ENCODE assay signal across 8 cellular contexts in the genomic region with DNA sequence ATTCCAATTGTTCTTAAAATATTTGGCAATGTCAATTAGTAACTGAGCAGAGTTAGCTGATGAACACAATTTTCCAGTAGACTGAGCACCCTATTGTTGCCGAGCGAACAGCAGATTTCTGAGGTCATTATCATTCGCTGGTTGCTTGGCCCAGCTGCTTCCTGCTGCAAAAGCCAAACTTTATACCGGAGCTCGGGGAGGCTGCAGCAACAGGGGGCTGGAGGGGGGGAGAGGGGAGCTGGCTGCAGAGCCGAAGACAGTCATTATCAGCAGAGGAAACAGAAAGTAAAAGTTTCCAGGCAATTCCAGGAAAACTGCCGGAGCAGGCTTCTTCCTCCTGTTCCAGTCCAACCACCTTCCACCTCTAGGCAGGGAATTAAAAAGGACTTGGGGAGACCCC.
DNase-seq lines count a peak whose midpoint lies in the region; ATAC-seq and TF ChIP-seq lines count a peak whose summit lies in the region.

No MANE protein-coding gene starts in this region.

- ATAC-seq in heart right ventricle: peak; percentile 66 to 95 (median 87)
- no peak for ATAC-seq in GM18511 (IDR thresholded peaks at IDR 0.05; ENCODE audit: unreplicated experiment)
- no peak for ATAC-seq in activated CD8-positive, alpha-beta memory T cell treated with anti-CD3 and anti-CD28 coated beads, Interleukin-2, amount 10 ng/mL, durations not matched to agents 7 days and 5 days

- no peak overlapping the region for H3K27ac Mint-ChIP-seq in progenitor cell of endocrine pancreas
- no peak overlapping the region for H3K27ac Mint-ChIP-seq in activated CD8-positive, alpha-beta memory T cell treated with anti-CD3 and anti-CD28 coated beads, Interleukin-2, amount 10 ng/mL, durations not matched to agents 7 days and 5 days

- H3K27ac ChIP-seq in Peyer's patch (peak overlapping the region in 2 of 4 donors; percentile 25 to 61), heart right ventricle (peak overlapping the region in 7 of 10 donors; percentile 0 to 67 (median 47))

- CTCF ChIA-PET in activated CD8-positive, alpha-beta memory T cell treated with anti-CD3 and anti-CD28 coated beads, Interleukin-2, amount 10 ng/mL, durations not matched to agents 7 days and 5 days (lab: Charles Lee): no interaction called here

- TF ChIP-seq CTCF in Peyer's patch (IDR thresholded peaks at IDR 0.05) (no peak), heart right ventricle (IDR thresholded peaks at IDR 0.05) (no peak), progenitor cell of endocrine pancreas (IDR thresholded peaks at IDR 0.05; ENCODE audit: unreplicated experiment) (no peak)

- intact Hi-C loops in heart right ventricle (cut with DNase I): no loop called here

- H3K27me3 ChIP-seq in Peyer's patch: no peaks in the 10 kb centered on the region
- H3K27me3 ChIP-seq in heart right ventricle: peaks cover 0 to 10% (median 0%) of the 10 kb centered on the region in 7 donors

- H3K36me3 ChIP-seq in Peyer's patch (no peaks in the 10 kb centered on the region), heart right ventricle (no peaks in the 10 kb centered on the region)

- H3K4me1 ChIP-seq in Peyer's patch (no peaks in the 10 kb centered on the region), heart right ventricle (peaks cover 0 to 19% (median 4%) of the 10 kb centered on the region in 9 donors)

- H3K9me3 ChIP-seq in Peyer's patch: no peaks in the 10 kb centered on the region
- no peaks in the 10 kb centered on the region for H3K9me3 ChIP-seq in heart right ventricle

- WGBS in heart right ventricle, 2 donors: 7 to 15% methylated on average over 7 of the region's 7 CpGs

- H3K36me3 Mint-ChIP-seq in progenitor cell of endocrine pancreas (ENCODE audit: insufficient read depth): no peaks in the 10 kb centered on the region
- no peaks in the 10 kb centered on the region for H3K36me3 Mint-ChIP-seq in activated CD8-positive, alpha-beta memory T cell treated with anti-CD3 and anti-CD28 coated beads, Interleukin-2, amount 10 ng/mL, durations not matched to agents 7 days and 5 days

- no peaks in the 10 kb centered on the region for H3K9me3 Mint-ChIP-seq in progenitor cell of endocrine pancreas (ENCODE audit: low read depth)
- no peaks in the 10 kb centered on the region for H3K9me3 Mint-ChIP-seq in activated CD8-positive, alpha-beta memory T cell treated with anti-CD3 and anti-CD28 coated beads, Interleukin-2, amount 10 ng/mL, durations not matched to agents 7 days and 5 days (ENCODE audit: low read depth)

- H3K27me3 Mint-ChIP-seq in progenitor cell of endocrine pancreas: peaks cover 24% of the 10 kb centered on the region
- H3K27me3 Mint-ChIP-seq in activated CD8-positive, alpha-beta memory T cell treated with anti-CD3 and anti-CD28 coated beads, Interleukin-2, amount 10 ng/mL, durations not matched to agents 7 days and 5 days: peaks cover 4% of the 10 kb centered on the region

- DNase-seq in COLO829 (ENCODE audit: low spot score) (peak; percentile 68), Peyer's patch (no peak), heart right ventricle (peak; percentile 27 to 74), progenitor cell of endocrine pancreas (ENCODE audit: low spot score, unreplicated experiment) (no peak), NCI-H1694 (lab: John Stamatoyannopoulos, UW) (no peak), NCI-H2081 treated with DMSO at 0.1 percent for 48 hours (lab: John Stamatoyannopoulos, UW) (no peak)
- DNase-seq in activated CD8-positive, alpha-beta memory T cell treated with anti-CD3 and anti-CD28 coated beads, Interleukin-2, amount 10 ng/mL, durations not matched to agents 7 days and 5 days: no peak

- no peak for TF ChIP-seq POLR2A in Peyer's patch (IDR thresholded peaks at IDR 0.05)

- H3K4me1 Mint-ChIP-seq in progenitor cell of endocrine pancreas (ENCODE audit: low read depth): peaks cover 29% of the 10 kb centered on the region
- H3K4me1 Mint-ChIP-seq in activated CD8-positive, alpha-beta memory T cell treated with anti-CD3 and anti-CD28 coated beads, Interleukin-2, amount 10 ng/mL, durations not matched to agents 7 days and 5 days: no peaks in the 10 kb centered on the region

- peak overlapping the region; percentile 42 for H3K4me3 Mint-ChIP-seq in progenitor cell of endocrine pancreas (ENCODE audit: low read depth)
- H3K4me3 Mint-ChIP-seq in activated CD8-positive, alpha-beta memory T cell treated with anti-CD3 and anti-CD28 coated beads, Interleukin-2, amount 10 ng/mL, durations not matched to agents 7 days and 5 days: no peak overlapping the region

- peak overlapping the region in 3 of 4 donors; percentile 4 to 38 (median 27) for H3K4me3 ChIP-seq in Peyer's patch
- H3K4me3 ChIP-seq in heart right ventricle: peak overlapping the region in 9 of 10 donors; percentile 3 to 45 (median 33)

Comparison
In these comparisons a context has a peak if more than half of its experiments do, and no peak if none do; other contexts are left out.
1. DNase-seq: peak in COLO829 (single experiment) and heart right ventricle (2 of 2); none in Peyer's patch (0 of 3), progenitor cell of endocrine pancreas (single experiment), NCI-H1694 (single experiment), activated CD8-positive, alpha-beta memory T cell treated with anti-CD3 and anti-CD28 coated beads, Interleukin-2, amount 10 ng/mL, durations not matched to agents 7 days and 5 days (single experiment) and NCI-H2081 treated with DMSO at 0.1 percent for 48 hours (single experiment).
2. ATAC-seq: peak in heart right ventricle (8 of 8); none in GM18511 (single experiment) and activated CD8-positive, alpha-beta memory T cell treated with anti-CD3 and anti-CD28 coated beads, Interleukin-2, amount 10 ng/mL, durations not matched to agents 7 days and 5 days (single experiment).